Comparison of ENCODE assay signal across 12 cellular contexts in genomic region chr6:30842754-30843610, GRCh38. TPM values are rescaled to one million over a fixed set of nuclear protein-coding genes. Genes with fewer than 3 reads are reported as not detected.
DNase-seq lines count a peak whose midpoint lies in the region; ATAC-seq and TF ChIP-seq lines count a peak whose summit lies in the region.
"Had no signal": no experiment of that assay in that cellular context is flagged by ENCODE, and none has a peak within 500 bp of the region (broad histone marks: within the 10 kb centered on the region; RNA-seq: fewer than 3 reads in every experiment).

No MANE protein-coding gene starts in this region.

- H3K27me3 ChIP-seq in aorta (ENCODE audit: control insufficient read depth in 1 of 2, insufficient read depth in 2 of 2, low read length in 1 of 2) = no peaks in the 10 kb centered on the region
- H3K27me3 ChIP-seq: colonic mucosa, gastroesophageal sphincter had no signal

- ATAC-seq in aorta (ENCODE audit: low FRiP score) = no peak
- ATAC-seq: gastroesophageal sphincter had no signal

- no peak overlapping the region for H3K27ac ChIP-seq in aorta (ENCODE audit: low read depth in 1 of 2, low read length in 2 of 2)
- H3K27ac ChIP-seq: colonic mucosa had no signal

- no peaks in the 10 kb centered on the region for H3K9me3 Mint-ChIP-seq in T-helper 2 cell treated with Interferon-gamma antibody and Interleukin-4, amounts not matched to agents 5 μg/mL and 100 μg/mL, for 36 hours
- H3K9me3 Mint-ChIP-seq in CD14-positive monocyte = peaks cover 0 to 3% (median 0%) of the 10 kb centered on the region in 7 donors

- peaks cover 18% of the 10 kb centered on the region for H3K4me1 Mint-ChIP-seq in T-helper 2 cell treated with Interferon-gamma antibody and Interleukin-4, amounts not matched to agents 5 μg/mL and 100 μg/mL, for 36 hours (ENCODE audit: low read depth)
- H3K4me1 Mint-ChIP-seq in CD14-positive monocyte = peaks cover 15% of the 10 kb centered on the region

- intact Hi-C loops in CD14-positive monocyte (cut with micrococcal nuclease) = loop anchor here in 1 of 2 donors (5.0 kb wide), 1 partner anchor 39 kb away; the partner anchor contains the start of gene DDR1
- intact Hi-C loops in aorta (cut with DNase I) = no loop called here

- no peaks in the 10 kb centered on the region for H3K9me3 ChIP-seq in aorta (ENCODE audit: control insufficient read depth, low read length)
- H3K9me3 ChIP-seq: colonic mucosa, gastroesophageal sphincter had no signal

- TF ChIP-seq CTCF in AG10803 (conservative IDR thresholded peaks at IDR 0.05; ENCODE audit: low read length) (no peak), CD14-positive monocyte (IDR thresholded peaks at IDR 0.05) (no peak)

- no peaks in the 10 kb centered on the region for H3K4me1 ChIP-seq in aorta (ENCODE audit: control insufficient read depth in 1 of 2, insufficient read depth in 2 of 2, low read length in 2 of 2)
- H3K4me1 ChIP-seq: colonic mucosa had no signal

- no peak overlapping the region for H3K4me3 Mint-ChIP-seq in T-helper 2 cell treated with Interferon-gamma antibody and Interleukin-4, amounts not matched to agents 5 μg/mL and 100 μg/mL, for 36 hours
- no peak overlapping the region for H3K4me3 Mint-ChIP-seq in CD14-positive monocyte

- H3K36me3 ChIP-seq in aorta (ENCODE audit: control insufficient read depth in 1 of 2, insufficient read depth in 2 of 2, low read length in 1 of 2) = no peaks in the 10 kb centered on the region
- H3K36me3 ChIP-seq: colonic mucosa, gastroesophageal sphincter had no signal

- peaks cover 2% of the 10 kb centered on the region for H3K27me3 Mint-ChIP-seq in T-helper 2 cell treated with Interferon-gamma antibody and Interleukin-4, amounts not matched to agents 5 μg/mL and 100 μg/mL, for 36 hours (ENCODE audit: low read depth)
- peaks cover 4 to 11% (median 9%) of the 10 kb centered on the region in 3 donors for H3K27me3 Mint-ChIP-seq in CD14-positive monocyte (ENCODE audit: low read depth in 3 of 3)

- H3K4me3 ChIP-seq in AG10803 (ENCODE audit: low read length) (no peak overlapping the region), aorta (ENCODE audit: low read length in 2 of 2) (no peak overlapping the region)
- H3K4me3 ChIP-seq: colonic mucosa, gastroesophageal sphincter had no signal

- 77 to 83% methylated on average over 12 of the region's 12 CpGs for WGBS in aorta, 2 donors

- no peak overlapping the region for H3K27ac Mint-ChIP-seq in T-helper 2 cell treated with Interferon-gamma antibody and Interleukin-4, amounts not matched to agents 5 μg/mL and 100 μg/mL, for 36 hours
- no peak overlapping the region for H3K27ac Mint-ChIP-seq in CD14-positive monocyte

- DNase-seq in AG10803 (ENCODE audit: low read depth) = peak; percentile 55
- peak; percentile 31 for DNase-seq in ELF-1 (ENCODE audit: low read depth, low spot score)
- DNase-seq in T-helper 2 cell treated with Interferon-gamma antibody and Interleukin-4, amounts not matched to agents 5 μg/mL and 100 μg/mL, for 36 hours (ENCODE audit: low spot score) = peak; percentile 13
- DNase-seq in iris pigment epithelial cell (ENCODE audit: low read depth) = peak; percentile 51
- DNase-seq in CD14-positive monocyte (ENCODE audit: low spot score) = no peak
- DNase-seq in germinal center (ENCODE audit: low spot score) = no peak
- no peak for DNase-seq in aorta
- DNase-seq in NCI-H1436 (lab: John Stamatoyannopoulos, UW) = no peak
- DNase-seq: activated T-cell treated with anti-CD3 and anti-CD28 coated beads, Interleukin-2, amount 50 U/mL, for 1 hour; colonic mucosa; COR-L47 had no signal

- no peaks in the 10 kb centered on the region for H3K36me3 Mint-ChIP-seq in T-helper 2 cell treated with Interferon-gamma antibody and Interleukin-4, amounts not matched to agents 5 μg/mL and 100 μg/mL, for 36 hours (ENCODE audit: low read depth)
- H3K36me3 Mint-ChIP-seq in CD14-positive monocyte = no peaks in the 10 kb centered on the region

RNA-seq across cellular contexts. Expression of gene DDR1, which starts 41.3 kb away (rescaled TPM):
- polyA plus RNA-seq in CD14-positive monocyte (under 1 TPM; 0.39 to 0.51 TPM), aorta (10 to 100 TPM in 1 of 2 donors, 1 to 10 TPM in 1; 6.8 to 15.4 TPM)
- 10 to 100 TPM; 29.5 to 32.0 TPM for total RNA-seq in aorta

Comparison
In these comparisons a context has a peak if more than half of its experiments do, and no peak if none do; other contexts are left out.
1. DNase-seq: peak in AG10803 (single experiment), ELF-1 (single experiment), T-helper 2 cell treated with Interferon-gamma antibody and Interleukin-4, amounts not matched to agents 5 μg/mL and 100 μg/mL, for 36 hours (single experiment) and iris pigment epithelial cell (single experiment); none in CD14-positive monocyte (single experiment), germinal center (single experiment), aorta (0 of 2) and NCI-H1436 (single experiment).
2. RNA of gene DDR1, which starts 41.3 kb away (polyA plus RNA-seq): 6.8 to 15.4 TPM in aorta; 0.39 to 0.51 TPM in CD14-positive monocyte; every median in the first group is over 4 times any median in the second.